In genomic region chr16:66228791-66229190, GRCh38 we compare ENCODE assay signal across 24 cellular contexts.
DNase-seq lines count a peak whose midpoint lies in the region; ATAC-seq and TF ChIP-seq lines count a peak whose summit lies in the region.
"Had no signal": no experiment of that assay in that cellular context is flagged by ENCODE, and none has a peak within 500 bp of the region (broad histone marks: within the 10 kb centered on the region; RNA-seq: fewer than 3 reads in every experiment).

No MANE protein-coding gene starts in this region.

- H3K36me3 ChIP-seq in fibroblast of lung (ENCODE audit: control insufficient read depth, insufficient read depth, low read length) (no peaks in the 10 kb centered on the region), ovary (no peaks in the 10 kb centered on the region), adrenal gland (replicated peaks in 1 of 2) (no peaks in the 10 kb centered on the region)
- H3K36me3 ChIP-seq: neural progenitor cell had no signal

- H3K4me3 ChIP-seq in AG10803 (ENCODE audit: low read length) (no peak overlapping the region), fibroblast of lung (replicated peaks in 1 of 4; ENCODE audit: control extremely low read depth in 1 of 4, insufficient read depth in 1 of 4, low read depth in 3 of 4, low read length in 4 of 4) (no peak overlapping the region), ovary (no peak overlapping the region), adrenal gland (no peak overlapping the region)
- H3K4me3 ChIP-seq: A549, dorsolateral prefrontal cortex, GM23248, mucosa of descending colon, neural progenitor cell, SK-N-MC had no signal

- H3K9me3 ChIP-seq in fibroblast of lung (ENCODE audit: control insufficient read depth, insufficient read depth, low read depth, low read length) (no peaks in the 10 kb centered on the region), ovary (no peaks in the 10 kb centered on the region), adrenal gland (replicated peaks in 1 of 3) (no peaks in the 10 kb centered on the region)
- H3K9me3 ChIP-seq: A549, mucosa of descending colon had no signal

- TF ChIP-seq POLR2A in ovary (IDR thresholded peaks at IDR 0.05) = no peak
- TF ChIP-seq POLR2A in adrenal gland (IDR thresholded peaks at IDR 0.05) = no peak

- ATAC-seq in GM18909 (IDR thresholded peaks at IDR 0.05; ENCODE audit: poor library complexity, unreplicated experiment) = no peak
- ATAC-seq: A549, left ventricle myocardium superior, mucosa of descending colon had no signal

- TF ChIP-seq EP300 in ovary (IDR thresholded peaks at IDR 0.05) = no peak

- 13 to 22% (median 19%) methylated on average over 7 of the region's 7 CpGs for WGBS in ovary, 3 donors
- 51 to 63% (median 60%) methylated on average over 7 of the region's 7 CpGs for WGBS in adrenal gland, 4 donors

- no peak overlapping the region for H3K27ac ChIP-seq in fibroblast of lung (ENCODE audit: insufficient read depth, low read length)
- no peak overlapping the region for H3K27ac ChIP-seq in ovary
- no peak overlapping the region for H3K27ac ChIP-seq in adrenal gland
- H3K27ac ChIP-seq: A549, C4-2B, dorsolateral prefrontal cortex, GM23248, neural progenitor cell, SK-N-MC, VCaP had no signal

- H4K20me1 ChIP-seq in fibroblast of lung (ENCODE audit: control insufficient read depth, extremely low read depth, insufficient read depth, low read length) = no peaks in the 10 kb centered on the region

- H3K4me2 ChIP-seq in fibroblast of lung (ENCODE audit: extremely low read depth, insufficient read depth, low read length) = no peak overlapping the region
- H3K4me2 ChIP-seq: A549, neural progenitor cell had no signal

- H3K79me2 ChIP-seq in fibroblast of lung (ENCODE audit: control insufficient read depth, insufficient read depth, low read length) = no peaks in the 10 kb centered on the region

- DNase-seq in AG10803 (ENCODE audit: low read depth) (peak; percentile 10), RPMI7951 (ENCODE audit: low read depth) (peak; percentile 46), fibroblast of lung (ENCODE audit: low read depth in 2 of 2) (peak; percentile 58 to 59), ovary (peak; percentile 53 to 59 (median 56)), pons (ENCODE audit: low spot score) (no peak), adrenal gland (no peak)
- no peak for DNase-seq in stimulated activated CD4-positive, alpha-beta T cell treated with anti-CD3 and anti-CD28 coated beads, Interleukin-4, amount 100 ng/mL, for 1 hour
- DNase-seq: activated CD8-positive, alpha-beta memory T cell treated with anti-CD3 and anti-CD28 coated beads, Interleukin-2, amount 50 U/mL, for 4 hours; activated naive CD8-positive, alpha-beta T cell treated with anti-CD3 and anti-CD28 coated beads for 36 hours; dorsolateral prefrontal cortex; erythroblast; GM23248; KG1; left ventricle myocardium superior; mucosa of descending colon; NCI-H2029; NCI-H226; T-helper 2 cell had no signal

- H3K9ac ChIP-seq in fibroblast of lung (ENCODE audit: insufficient read depth, low read length) = no peak overlapping the region
- H3K9ac ChIP-seq: GM23248, neural progenitor cell had no signal

- intact Hi-C loops in ovary (cut with DNase I) = no loop called here
- intact Hi-C loops in adrenal gland (cut with DNase I) = no loop called here

- no peak overlapping the region for H2AFZ ChIP-seq in fibroblast of lung (ENCODE audit: low read length)
- H2AFZ ChIP-seq: GM23248, neural progenitor cell had no signal

- H3K27me3 ChIP-seq in fibroblast of lung (ENCODE audit: control insufficient read depth, insufficient read depth, low read length) = no peaks in the 10 kb centered on the region
- H3K27me3 ChIP-seq in ovary = no peaks in the 10 kb centered on the region
- H3K27me3 ChIP-seq in adrenal gland = no peaks in the 10 kb centered on the region
- H3K27me3 ChIP-seq: dorsolateral prefrontal cortex, neural progenitor cell had no signal

- TF ChIP-seq CTCF in AG10803 (conservative IDR thresholded peaks at IDR 0.05; ENCODE audit: low read length) (no peak), fibroblast of lung (conservative IDR thresholded peaks at IDR 0.05 in 1 of 2, IDR thresholded peaks at IDR 0.05 in 1 of 2; ENCODE audit: low read depth in 1 of 2, low read length in 2 of 2) (no peak), ovary (IDR thresholded peaks at IDR 0.05) (no peak), adrenal gland (IDR thresholded peaks at IDR 0.05) (no peak)

- H3K4me1 ChIP-seq in fibroblast of lung (ENCODE audit: control insufficient read depth, extremely low read depth, insufficient read depth, low read length) (no peaks in the 10 kb centered on the region), ovary (ENCODE audit: insufficient read depth) (peaks cover 5% of the 10 kb centered on the region), adrenal gland (replicated peaks in 1 of 2) (no peaks in the 10 kb centered on the region)
- H3K4me1 ChIP-seq: A549 had no signal

Comparison
In these comparisons a context has a peak if more than half of its experiments do, and no peak if none do; other contexts are left out.
1. DNase-seq: peak in AG10803 (single experiment), RPMI7951 (single experiment), fibroblast of lung (2 of 2) and ovary (5 of 5); none in pons (single experiment), adrenal gland (0 of 7) and stimulated activated CD4-positive, alpha-beta T cell treated with anti-CD3 and anti-CD28 coated beads, Interleukin-4, amount 100 ng/mL, for 1 hour (single experiment).